8 cellular contexts compared by ENCODE assay signal in genomic region chr22:21972293-21972779, GRCh38. TPM values are rescaled to one million over a fixed set of nuclear protein-coding genes. Genes with fewer than 3 reads are reported as not detected.
DNase-seq lines count a peak whose midpoint lies in the region; ATAC-seq lines count a peak whose summit lies in the region.

No MANE protein-coding gene starts in this region.

- ATAC-seq in activated naive CD4-positive, alpha-beta T cell treated with anti-CD3 and anti-CD28 coated beads, Interleukin-2, amount 50 U/mL, for 72 hours, result peak; percentile 46 to 59
- ATAC-seq in HG02642 (IDR thresholded peaks at IDR 0.05; ENCODE audit: poor library complexity, unreplicated experiment) (no peak), GM18909 (IDR thresholded peaks at IDR 0.05; ENCODE audit: poor library complexity, unreplicated experiment) (no peak)

- peaks cover 0 to 6% of the 10 kb centered on the region in 2 donors for H3K36me3 Mint-ChIP-seq in activated naive CD4-positive, alpha-beta T cell treated with anti-CD3 and anti-CD28 coated beads, Interleukin-2, amount 50 U/mL, for 72 hours

- no peaks in the 10 kb centered on the region for H3K9me3 Mint-ChIP-seq in activated naive CD4-positive, alpha-beta T cell treated with anti-CD3 and anti-CD28 coated beads, Interleukin-2, amount 50 U/mL, for 72 hours

- peak overlapping the region in 1 of 2 donors; percentile 60 for H3K27ac Mint-ChIP-seq in activated naive CD4-positive, alpha-beta T cell treated with anti-CD3 and anti-CD28 coated beads, Interleukin-2, amount 50 U/mL, for 72 hours

- DNase-seq in NCI-H82 (lab: John Stamatoyannopoulos, UW) (peak; percentile 70), NCI-H82 treated with DMSO at 0.1 percent for 48 hours (lab: John Stamatoyannopoulos, UW; ENCODE audit: unreplicated experiment) (no peak), RPMI8226 (peak; percentile 6), hepatic stellate cell (ENCODE audit: low spot score) (peak; percentile 81)
- DNase-seq in activated naive CD4-positive, alpha-beta T cell treated with anti-CD3 and anti-CD28 coated beads, Interleukin-2, amount 50 U/mL, for 72 hours (ENCODE audit: low spot score in 2 of 2), result peak in 1 of 2 donors; percentile 72
- peak; percentile 61 for DNase-seq in stimulated activated CD4-positive, alpha-beta T cell treated with anti-CD3 and anti-CD28 coated beads, Interleukin-4, amount 100 ng/mL, for 24 hours

RNA-seq across cellular contexts. Expression of gene TOP3B, which starts 10.3 kb away (rescaled TPM):
- 10 to 100 TPM; 41.4 to 42.7 TPM for total RNA-seq in activated naive CD4-positive, alpha-beta T cell treated with anti-CD3 and anti-CD28 coated beads, Interleukin-2, amount 50 U/mL, for 72 hours

RNA-seq across cellular contexts. Expression of gene PPM1F, which starts 19.7 kb away (rescaled TPM):
- 10 to 100 TPM; 16.8 to 17.5 TPM for total RNA-seq in activated naive CD4-positive, alpha-beta T cell treated with anti-CD3 and anti-CD28 coated beads, Interleukin-2, amount 50 U/mL, for 72 hours

Comparison
In these comparisons a context has a peak if more than half of its experiments do, and no peak if none do; other contexts are left out.
1. ATAC-seq: peak in activated naive CD4-positive, alpha-beta T cell treated with anti-CD3 and anti-CD28 coated beads, Interleukin-2, amount 50 U/mL, for 72 hours (2 of 2); none in HG02642 (single experiment) and GM18909 (single experiment).